Comparison of ENCODE assay signal across 8 cellular contexts in the genomic region with DNA sequence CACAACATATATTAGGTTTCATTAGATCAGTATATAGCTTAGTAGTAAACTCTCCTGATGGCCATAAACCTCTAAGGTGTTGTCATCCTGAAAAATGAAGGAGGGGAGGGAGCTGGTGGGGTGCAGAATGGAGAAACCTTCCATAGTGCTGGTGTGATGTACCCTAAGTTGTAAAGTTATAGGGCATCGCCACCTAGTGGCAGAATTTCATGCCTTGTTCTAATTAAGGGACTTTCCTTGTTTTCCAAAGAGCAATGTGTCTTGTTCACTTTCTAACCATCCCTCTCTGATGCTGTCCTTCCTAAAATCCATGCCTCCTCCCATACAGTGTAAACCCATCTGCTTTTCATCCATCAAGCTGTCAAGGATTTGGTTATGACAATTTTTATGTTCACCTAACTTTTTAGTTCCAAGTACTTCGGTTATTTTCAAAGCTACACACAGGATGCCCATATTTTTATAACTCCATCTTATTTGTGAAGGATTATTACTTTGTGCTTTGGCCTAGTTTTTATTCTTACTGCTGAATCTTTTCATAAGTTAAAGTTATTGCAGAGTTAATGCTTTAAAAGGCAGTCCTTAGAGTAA. TPM values are rescaled to one million over a fixed set of nuclear protein-coding genes. Genes with fewer than 3 reads are reported as not detected.
A peak's percentile ranks its signal among the peaks of the same experiment; 100 is the strongest.
DNase-seq lines count a peak whose midpoint lies in the region; ATAC-seq, FAIRE-seq and TF ChIP-seq lines count a peak whose summit lies in the region.

No MANE protein-coding gene starts in this region.

- DNase-seq in Right ventricle myocardium superior, result no peak
- DNase-seq in cardiac septum (ENCODE audit: low spot score), result no peak
- DNase-seq in HT1080 (ENCODE audit: low read depth), result peak; percentile 10
- DNase-seq in SW480 (ENCODE audit: low spot score), result peak; percentile 47
- peak; percentile 13 for DNase-seq in astrocyte of the cerebellum (ENCODE audit: low read depth)
- peak; percentile 24 to 28 for DNase-seq in stimulated activated CD4-positive, alpha-beta T cell treated with anti-CD3 and anti-CD28 coated beads, Interleukin-4, amount 100 ng/mL, for 4 hours
- DNase-seq in epidermal melanocyte (ENCODE audit: insufficient read length, low spot score), result no peak

- no peak overlapping the region for H3K4me3 ChIP-seq in astrocyte of the cerebellum (ENCODE audit: low read depth, low read length)

- ATAC-seq in Right ventricle myocardium superior (ENCODE audit: poor library complexity), result peak; percentile 54

- intact Hi-C loops in Right ventricle myocardium superior (cut with DNase I), result no loop called here
- intact Hi-C loops in cardiac septum (cut with DNase I), result no loop called here

- in situ Hi-C loops in astrocyte of the cerebellum (cut with HindIII; ENCODE audit: low sequenced_read_pairs), result no loop called here

- peak; percentile 76 for FAIRE-seq in islet of Langerhans (lab: Jason Lieb, UNC)

- TF ChIP-seq CTCF in astrocyte of the cerebellum (IDR thresholded peaks at IDR 0.05; ENCODE audit: low read depth, low read length, missing control alignments), result peak; percentile 64

RNA-seq across cellular contexts. Expression of gene NBDY, which starts 4.5 kb away (rescaled TPM):
- 22.3 TPM for total RNA-seq in Right ventricle myocardium superior
- 29.9 TPM for total RNA-seq in cardiac septum
- total RNA-seq in HT1080 (2014; rRNA removed; shearing (Covaris generic)), result 7.7 and 12.8 TPM in 2 replicates
- 35.7 and 43.4 TPM in 2 replicates for polyA plus RNA-seq in HT1080 (2015; cell fraction: cytosol; rRNA removed)
- polyA plus RNA-seq in HT1080 (2015; cell fraction: nucleus; rRNA removed), result 8.9 and 12.6 TPM in 2 replicates

Comparison
In these comparisons a context has a peak if more than half of its experiments do, and no peak if none do; other contexts are left out.
1. DNase-seq: peak in HT1080 (single experiment), SW480 (single experiment), astrocyte of the cerebellum (single experiment) and stimulated activated CD4-positive, alpha-beta T cell treated with anti-CD3 and anti-CD28 coated beads, Interleukin-4, amount 100 ng/mL, for 4 hours (2 of 2); none in Right ventricle myocardium superior (single experiment), cardiac septum (single experiment) and epidermal melanocyte (single experiment).